In the genomic region with DNA sequence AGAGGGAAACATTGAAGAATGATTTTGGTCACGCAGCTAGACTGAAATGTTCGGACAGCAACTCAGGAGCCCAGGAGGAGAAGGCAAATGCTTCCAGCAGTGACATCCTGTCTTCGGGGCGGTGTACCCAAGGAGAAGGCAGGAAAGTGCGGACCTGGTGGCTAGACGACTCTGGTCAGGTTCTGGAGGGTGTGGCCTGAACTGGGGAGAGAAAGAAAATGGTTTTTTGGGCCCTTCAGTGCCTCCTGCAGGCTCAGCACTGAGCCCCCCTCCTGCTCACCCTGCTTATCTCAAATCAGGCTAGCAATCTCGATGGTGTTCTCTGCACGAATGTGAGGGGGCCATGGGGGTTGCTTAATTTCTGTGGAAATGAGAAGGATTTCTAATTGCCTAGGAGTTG, we compare ENCODE assay signal across 13 cellular contexts.
A peak's percentile ranks its signal among the peaks of the same experiment; 100 is the strongest.
DNase-seq lines count a peak whose midpoint lies in the region; ATAC-seq and TF ChIP-seq lines count a peak whose summit lies in the region.
"Had no signal": no experiment of that assay in that cellular context is flagged by ENCODE, and none has a peak within 500 bp of the region (broad histone marks: within the 10 kb centered on the region; RNA-seq: fewer than 3 reads in every experiment).

No MANE protein-coding gene starts in this region.

- H3K4me2 ChIP-seq in HCT116 (ENCODE audit: low read length), result no peak overlapping the region
- H3K4me2 ChIP-seq: neural progenitor cell had no signal

- CTCF ChIA-PET in HCT116 (lab: Charles Lee), result no interaction called here
- CTCF ChIA-PET in naive thymus-derived CD4-positive, alpha-beta T cell (lab: Charles Lee), result no interaction called here

- no peak for TF ChIP-seq RAD21 in HCT116 (IDR thresholded peaks at IDR 0.05; ENCODE audit: low read depth)

- no TSS peak for BruUV-seq in HCT116 (replicated peaks; lab: Mats Ljungman, UMichigan)

- intact Hi-C loops in HCT116 (cut with micrococcal nuclease), result no loop called here
- intact Hi-C loops in activated T-helper 2 cell treated with anti-CD3 and anti-CD28 coated beads, Interferon-gamma antibody, Interleukin-2, Interleukin-4, amounts not matched to agents 10 μg/mL and 5 μg/mL and 100 μg/mL, durations not matched to agents 14 hours and 24 hours and 36 hours (cut with micrococcal nuclease), result loop anchor here (2.0 kb wide), 1 partner anchor 25 kb away; no protein-coding TSS in a partner anchor
- intact Hi-C loops in naive thymus-derived CD4-positive, alpha-beta T cell (cut with micrococcal nuclease), result loop anchor here (2.0 to 5.0 kb wide), 4 partner anchors 25 to 68 kb away; no protein-coding TSS in a partner anchor

- H4K20me1 ChIP-seq in HCT116 (ENCODE audit: insufficient read depth), result no peaks in the 10 kb centered on the region

- H3K4me1 ChIP-seq in HCT116 (ENCODE audit: control insufficient read depth in 1 of 2, insufficient read depth in 2 of 2, low read length in 2 of 2), result no peaks in the 10 kb centered on the region
- H3K4me1 ChIP-seq in naive thymus-derived CD4-positive, alpha-beta T cell (ENCODE audit: control insufficient read depth in 2 of 2, insufficient read depth in 2 of 2, low read length in 2 of 2), result no peaks in the 10 kb centered on the region
- H3K4me1 ChIP-seq in effector memory CD4-positive, alpha-beta T cell (ENCODE audit: control insufficient read depth, insufficient read depth, low read length, poor library complexity, severe bottlenecking), result no peaks in the 10 kb centered on the region
- H3K4me1 ChIP-seq: foreskin keratinocyte, neural progenitor cell had no signal

- H3K27ac Mint-ChIP-seq in T-helper 1 cell treated with Interleukin-12 subunit alpha and Interleukin-12 subunit beta and Interleukin-4 antibody, amounts not matched to agents 30 μg/mL and 1 μg/mL, for 36 hours, result peak overlapping the region; percentile 41
- peak overlapping the region; percentile 38 for H3K27ac Mint-ChIP-seq in activated T-helper 2 cell treated with anti-CD3 and anti-CD28 coated beads, Interferon-gamma antibody, Interleukin-2, Interleukin-4, amounts not matched to agents 10 μg/mL and 5 μg/mL and 100 μg/mL, durations not matched to agents 14 hours and 24 hours and 36 hours
- H3K27ac Mint-ChIP-seq in naive thymus-derived CD4-positive, alpha-beta T cell, result peak overlapping the region in 8 of 9 donors; percentile 42 to 88 (median 70)
- H3K27ac Mint-ChIP-seq: neural progenitor cell had no signal

- H3K4me3 Mint-ChIP-seq in T-helper 1 cell treated with Interleukin-12 subunit alpha and Interleukin-12 subunit beta and Interleukin-4 antibody, amounts not matched to agents 30 μg/mL and 1 μg/mL, for 36 hours, result peak overlapping the region; percentile 76
- peak overlapping the region; percentile 73 for H3K4me3 Mint-ChIP-seq in activated T-helper 2 cell treated with anti-CD3 and anti-CD28 coated beads, Interferon-gamma antibody, Interleukin-2, Interleukin-4, amounts not matched to agents 10 μg/mL and 5 μg/mL and 100 μg/mL, durations not matched to agents 14 hours and 24 hours and 36 hours (ENCODE audit: low read depth)
- H3K4me3 Mint-ChIP-seq in naive thymus-derived CD4-positive, alpha-beta T cell, result peak overlapping the region; percentile 58 to 84 (median 81)
- H3K4me3 Mint-ChIP-seq: neural progenitor cell had no signal

- H3K9me2 ChIP-seq in HCT116 (ENCODE audit: insufficient read depth), result no peaks in the 10 kb centered on the region

- H3K79me2 ChIP-seq in HCT116 (ENCODE audit: insufficient read depth, low read length), result no peaks in the 10 kb centered on the region

- no peaks in the 10 kb centered on the region for H3K36me3 Mint-ChIP-seq in T-helper 1 cell treated with Interleukin-12 subunit alpha and Interleukin-12 subunit beta and Interleukin-4 antibody, amounts not matched to agents 30 μg/mL and 1 μg/mL, for 36 hours (ENCODE audit: low read depth)
- no peaks in the 10 kb centered on the region for H3K36me3 Mint-ChIP-seq in activated T-helper 2 cell treated with anti-CD3 and anti-CD28 coated beads, Interferon-gamma antibody, Interleukin-2, Interleukin-4, amounts not matched to agents 10 μg/mL and 5 μg/mL and 100 μg/mL, durations not matched to agents 14 hours and 24 hours and 36 hours (ENCODE audit: low read depth)
- peaks cover 0 to 1% (median 0%) of the 10 kb centered on the region in 5 donors for H3K36me3 Mint-ChIP-seq in naive thymus-derived CD4-positive, alpha-beta T cell
- H3K36me3 Mint-ChIP-seq: neural progenitor cell had no signal

- H3K36me3 ChIP-seq in HCT116 (ENCODE audit: control insufficient read depth in 1 of 2, insufficient read depth in 2 of 2, low read length in 2 of 2), result no peaks in the 10 kb centered on the region
- no peaks in the 10 kb centered on the region for H3K36me3 ChIP-seq in naive thymus-derived CD4-positive, alpha-beta T cell (ENCODE audit: control insufficient read depth in 2 of 3, insufficient read depth in 3 of 3, low read length in 3 of 3)
- no peaks in the 10 kb centered on the region for H3K36me3 ChIP-seq in effector memory CD4-positive, alpha-beta T cell (ENCODE audit: control insufficient read depth, insufficient read depth, low read length)
- H3K36me3 ChIP-seq: neural progenitor cell, spleen had no signal

- no peak overlapping the region for H3K4me3 ChIP-seq in HCT116 (replicated peaks in 1 of 2; ENCODE audit: low read depth in 1 of 2, low read length in 2 of 2)
- H3K4me3 ChIP-seq in naive thymus-derived CD4-positive, alpha-beta T cell (ENCODE audit: low read length), result peak overlapping the region; percentile 50
- no peak overlapping the region for H3K4me3 ChIP-seq in effector memory CD4-positive, alpha-beta T cell (ENCODE audit: insufficient read depth, low read depth, low read length, poor library complexity, severe bottlenecking)
- H3K4me3 ChIP-seq: neural progenitor cell had no signal

- H3K9me3 Mint-ChIP-seq in T-helper 1 cell treated with Interleukin-12 subunit alpha and Interleukin-12 subunit beta and Interleukin-4 antibody, amounts not matched to agents 30 μg/mL and 1 μg/mL, for 36 hours, result no peaks in the 10 kb centered on the region
- H3K9me3 Mint-ChIP-seq in activated T-helper 2 cell treated with anti-CD3 and anti-CD28 coated beads, Interferon-gamma antibody, Interleukin-2, Interleukin-4, amounts not matched to agents 10 μg/mL and 5 μg/mL and 100 μg/mL, durations not matched to agents 14 hours and 24 hours and 36 hours, result no peaks in the 10 kb centered on the region
- H3K9me3 Mint-ChIP-seq in naive thymus-derived CD4-positive, alpha-beta T cell, result no peaks in the 10 kb centered on the region
- H3K9me3 Mint-ChIP-seq: neural progenitor cell had no signal

- H3K9ac ChIP-seq in HCT116 (ENCODE audit: low read length), result no peak overlapping the region
- H3K9ac ChIP-seq: neural progenitor cell had no signal

- no peaks in the 10 kb centered on the region for H3K27me3 Mint-ChIP-seq in T-helper 1 cell treated with Interleukin-12 subunit alpha and Interleukin-12 subunit beta and Interleukin-4 antibody, amounts not matched to agents 30 μg/mL and 1 μg/mL, for 36 hours (ENCODE audit: low read depth)
- no peaks in the 10 kb centered on the region for H3K27me3 Mint-ChIP-seq in activated T-helper 2 cell treated with anti-CD3 and anti-CD28 coated beads, Interferon-gamma antibody, Interleukin-2, Interleukin-4, amounts not matched to agents 10 μg/mL and 5 μg/mL and 100 μg/mL, durations not matched to agents 14 hours and 24 hours and 36 hours (ENCODE audit: low read depth)
- H3K27me3 Mint-ChIP-seq in naive thymus-derived CD4-positive, alpha-beta T cell, result no peaks in the 10 kb centered on the region

- RAD21 ChIA-PET in HCT116 (lab: Charles Lee; ENCODE audit: low non-redundant PET in 1 of 2, low total read pairs in 2 of 2, uncharacterized antibody in 2 of 2, unreplicated experiment in 2 of 2), result no interaction called here

- H2AFZ ChIP-seq in HCT116 (ENCODE audit: low read depth, low read length, poor library complexity, severe bottlenecking), result no peak overlapping the region
- H2AFZ ChIP-seq: neural progenitor cell had no signal

- no peak overlapping the region for H3K27ac ChIP-seq in HCT116 (ENCODE audit: low read depth, low read length)
- peak overlapping the region; percentile 14 for H3K27ac ChIP-seq in naive thymus-derived CD4-positive, alpha-beta T cell (ENCODE audit: low read depth, low read length)
- H3K27ac ChIP-seq in effector memory CD4-positive, alpha-beta T cell (ENCODE audit: insufficient read depth, low read length, poor library complexity, severe bottlenecking), result no peak overlapping the region
- H3K27ac ChIP-seq: epithelial cell of prostate, foreskin keratinocyte, neural progenitor cell had no signal

- H3K9me3 ChIP-seq in HCT116 (ENCODE audit: control insufficient read depth in 1 of 2, insufficient read depth in 1 of 2, low read depth in 1 of 2, low read length in 2 of 2), result no peaks in the 10 kb centered on the region
- H3K9me3 ChIP-seq in naive thymus-derived CD4-positive, alpha-beta T cell (ENCODE audit: control insufficient read depth in 2 of 3, low read length in 3 of 3), result no peaks in the 10 kb centered on the region
- H3K9me3 ChIP-seq in effector memory CD4-positive, alpha-beta T cell (ENCODE audit: control insufficient read depth, low read length), result no peaks in the 10 kb centered on the region
- H3K9me3 ChIP-seq: spleen had no signal

- POLR2A ChIA-PET in HCT116 (lab: Charles Lee), result no interaction called here
- POLR2A ChIA-PET in naive thymus-derived CD4-positive, alpha-beta T cell (lab: Charles Lee), result interaction anchor here (0.7 kb wide), 1 partner anchor 14 kb away, joined by 4 read pairs; no protein-coding TSS in a partner anchor

- H3K27me3 ChIP-seq in HCT116 (ENCODE audit: insufficient read depth, low read length), result peaks cover 29% of the 10 kb centered on the region
- no peaks in the 10 kb centered on the region for H3K27me3 ChIP-seq in naive thymus-derived CD4-positive, alpha-beta T cell (ENCODE audit: control insufficient read depth in 2 of 2, insufficient read depth in 2 of 2, low read length in 2 of 2)
- H3K27me3 ChIP-seq in effector memory CD4-positive, alpha-beta T cell (replicated peaks; ENCODE audit: control insufficient read depth, insufficient read depth, low read length, poor library complexity, severe bottlenecking), result no peaks in the 10 kb centered on the region
- H3K27me3 ChIP-seq: foreskin keratinocyte, neural progenitor cell, spleen had no signal

- ATAC-seq in HCT116, result 0 out of 2 replicates have a peak, but pooled peaks have one; percentile 34
- peak; percentile 40 for ATAC-seq in naive thymus-derived CD4-positive, alpha-beta T cell
- ATAC-seq: foreskin keratinocyte had no signal

- DNase-seq in T-helper 1 cell (no peak), HCT116 (ENCODE audit: low read depth, low spot score) (no peak), SK-N-DZ (ENCODE audit: low spot score) (no peak), globus pallidus (ENCODE audit: low spot score) (no peak)
- no peak for DNase-seq in activated T-helper 2 cell treated with anti-CD3 and anti-CD28 coated beads, Interferon-gamma antibody, Interleukin-2, Interleukin-4, amounts not matched to agents 10 μg/mL and 5 μg/mL and 100 μg/mL, durations not matched to agents 14 hours and 24 hours and 36 hours (ENCODE audit: low spot score)
- no peak for DNase-seq in naive thymus-derived CD4-positive, alpha-beta T cell
- DNase-seq in effector memory CD4-positive, alpha-beta T cell, result no peak
- DNase-seq: foreskin keratinocyte, NCI-H748 treated with DMSO at 0.1 percent for 48 hours, spleen had no signal

- peaks cover 6% of the 10 kb centered on the region for H3K4me1 Mint-ChIP-seq in T-helper 1 cell treated with Interleukin-12 subunit alpha and Interleukin-12 subunit beta and Interleukin-4 antibody, amounts not matched to agents 30 μg/mL and 1 μg/mL, for 36 hours (ENCODE audit: low read depth)
- peaks cover 8% of the 10 kb centered on the region for H3K4me1 Mint-ChIP-seq in activated T-helper 2 cell treated with anti-CD3 and anti-CD28 coated beads, Interferon-gamma antibody, Interleukin-2, Interleukin-4, amounts not matched to agents 10 μg/mL and 5 μg/mL and 100 μg/mL, durations not matched to agents 14 hours and 24 hours and 36 hours (ENCODE audit: low read depth)
- H3K4me1 Mint-ChIP-seq in naive thymus-derived CD4-positive, alpha-beta T cell, result peaks cover 0 to 10% (median 6%) of the 10 kb centered on the region in 7 donors
- H3K4me1 Mint-ChIP-seq: neural progenitor cell had no signal

- no peak for TF ChIP-seq POLR2A in HCT116 (IDR thresholded peaks at IDR 0.05; ENCODE audit: borderline replicate concordance, extremely low read depth, insufficient read depth, insufficient read length)

- no peak for TF ChIP-seq CTCF in HCT116 (IDR thresholded peaks at IDR 0.05 in 2 of 3, conservative IDR thresholded peaks at IDR 0.05 in 1 of 3; ENCODE audit: borderline replicate concordance in 1 of 3, insufficient read depth in 1 of 3, low read depth in 2 of 3, low read length in 2 of 3)
